In genomic region chr3:2274531-2274930, GRCh38 we compare ENCODE assay signal across 23 cellular contexts.
"Had no signal": no experiment of that assay in that cellular context is flagged by ENCODE, and none has a peak within 500 bp of the region (broad histone marks: within the 10 kb centered on the region; RNA-seq: fewer than 3 reads in every experiment).

No MANE protein-coding gene starts in this region.

- ATAC-seq: HepG2, Panc1, PC-3, Right ventricle myocardium inferior, SK-N-SH treated with all-trans-retinoic acid at 6 μM for 48 hours had no signal

- DNase-seq: IMR-90, Kasumi-1, MV-4-11, NCI-H1048, NCI-H1105, NCI-H1417, NCI-H1436 treated with DMSO at 0.1 percent for 48 hours, NCI-H1694, NCI-H187 treated with DMSO at 0.1 percent for 48 hours, NCI-H2081, NCI-H2107, NCI-H2171 treated with DMSO at 0.1 percent for 48 hours, NCI-H345, NCI-H446 treated with DMSO at 0.1 percent for 48 hours, NCI-H526 treated with DMSO at 0.1 percent for 48 hours, NCI-H774, PC-3, SHP77 treated with DMSO at 0.1 percent for 48 hours, SJCRH30 had no signal

- H3K4me3 ChIP-seq: SJCRH30 had no signal
